26 cellular contexts compared by ENCODE assay signal in the genomic region with DNA sequence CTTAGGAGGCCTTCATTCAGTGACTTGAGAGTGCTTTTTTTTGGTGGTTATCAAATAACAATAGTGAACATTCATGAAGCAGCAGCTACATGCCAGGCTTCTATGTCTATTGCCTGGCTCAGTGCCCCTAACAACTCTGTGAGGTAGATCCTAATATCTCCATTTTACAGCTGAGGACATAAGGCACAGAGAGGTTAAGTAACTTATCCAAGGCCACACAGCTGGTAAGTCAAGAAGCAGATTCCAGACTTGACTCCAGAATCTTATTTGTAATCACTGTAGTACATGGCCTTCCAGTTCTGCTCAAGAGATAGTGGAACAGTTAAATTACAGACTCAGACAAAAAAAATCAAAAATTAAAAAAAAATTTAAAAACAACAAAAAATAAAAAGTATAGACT. TPM values are rescaled to one million over a fixed set of nuclear protein-coding genes. Genes with fewer than 3 reads are reported as not detected.
DNase-seq lines count a peak whose midpoint lies in the region; ATAC-seq, FAIRE-seq and TF ChIP-seq lines count a peak whose summit lies in the region.
"Had no signal": no experiment of that assay in that cellular context is flagged by ENCODE, and none has a peak within 500 bp of the region (broad histone marks: within the 10 kb centered on the region; RNA-seq: fewer than 3 reads in every experiment).

No MANE protein-coding gene starts in this region.

- no peak overlapping the region for H3K4ac ChIP-seq in H1 (replicated peaks; ENCODE audit: insufficient read length, low read depth, low read length)

- H4K20me1 ChIP-seq in K562 (replicated peaks; ENCODE audit: control insufficient read depth, insufficient read depth, low read length) (no peaks in the 10 kb centered on the region), H1 (replicated peaks in 1 of 2; ENCODE audit: control insufficient read depth in 1 of 2, insufficient read depth in 2 of 2, low read length in 2 of 2) (peaks cover 0 to 2% of the 10 kb centered on the region in 2 experiments)
- H4K20me1 ChIP-seq: BLaER1 had no signal

- no peak overlapping the region for H3K18ac ChIP-seq in H1 (ENCODE audit: extremely low read depth, low read length)

- no peak overlapping the region for H3K4me3 Mint-ChIP-seq in CD14-positive monocyte
- H3K4me3 Mint-ChIP-seq in stimulated activated naive B cell treated with anti-CD40 and anti-IgM and Interleukin-4, amounts not matched to agents 10 μg/mL and 1 μg/mL and 100 μg/mL, for 72 hours: no peak overlapping the region
- H3K4me3 Mint-ChIP-seq: CD4-positive, alpha-beta T cell; CD8-positive, alpha-beta T cell had no signal

- H3K4me2 ChIP-seq in K562 (ENCODE audit: insufficient read depth, low read length) (no peak overlapping the region), H1 (ENCODE audit: insufficient read depth in 1 of 2, low read depth in 2 of 2, low read length in 2 of 2) (no peak overlapping the region)
- H3K4me2 ChIP-seq: BLaER1 had no signal

- no peaks in the 10 kb centered on the region for H3K9me3 ChIP-seq in HEK293 (ENCODE audit: control insufficient read depth, insufficient read depth, low read depth, low read length)
- no peaks in the 10 kb centered on the region for H3K9me3 ChIP-seq in K562 (replicated peaks; ENCODE audit: control insufficient read depth, insufficient read depth, low read depth, low read length)
- H3K9me3 ChIP-seq in H1 (ENCODE audit: insufficient read depth in 2 of 2, low read depth in 1 of 2, low read length in 1 of 2): no peaks in the 10 kb centered on the region
- H3K9me3 ChIP-seq: BE2C, Caco-2 had no signal

- POLR2A ChIA-PET in HEK293 (lab: Yijun Ruan, JAX): interaction anchor here (1.2 to 1.3 kb wide), 2 partner anchors 10 to 257 kb away, joined by 3 read pairs; a partner anchor contains a TSS
- POLR2A ChIA-PET in K562 (lab: Yijun Ruan, JAX): interaction anchor here (0.5 kb wide), 1 partner anchor 386 kb away, joined by 3 read pairs; no protein-coding TSS in a partner anchor
- POLR2A ChIA-PET in H1 (lab: Charles Lee; ENCODE audit: partially characterized antibody): no interaction called here

- no peaks in the 10 kb centered on the region for H3K9me1 ChIP-seq in K562 (ENCODE audit: control insufficient read depth, insufficient read depth, low read length)

- H3K4me1 ChIP-seq in HEK293 (ENCODE audit: control insufficient read depth, insufficient read depth, low read length) (no peaks in the 10 kb centered on the region), K562 (replicated peaks in 1 of 2; ENCODE audit: control insufficient read depth in 2 of 2, insufficient read depth in 2 of 2, low read length in 2 of 2) (peaks cover 7 to 17% of the 10 kb centered on the region in 2 experiments; a peak in 3 of 5 replicates), H1 (replicated peaks in 1 of 4; ENCODE audit: control insufficient read depth in 3 of 4, insufficient read depth in 4 of 4, low read length in 3 of 4) (no peaks in the 10 kb centered on the region)
- H3K4me1 ChIP-seq: BE2C, BLaER1 had no signal

- H3K4me1 Mint-ChIP-seq in CD14-positive monocyte: peaks cover 7% of the 10 kb centered on the region
- H3K4me1 Mint-ChIP-seq in stimulated activated naive B cell treated with anti-CD40 and anti-IgM and Interleukin-4, amounts not matched to agents 10 μg/mL and 1 μg/mL and 100 μg/mL, for 72 hours: peaks cover 0 to 1% of the 10 kb centered on the region in 2 donors

- no peaks in the 10 kb centered on the region; the same call in 1 of the 2 replicates for H3K23me2 ChIP-seq in H1 (ENCODE audit: low read depth, low read length)

- FAIRE-seq in K562 (lab: Jason Lieb, UNC): no peak
- no peak for FAIRE-seq in H1 (lab: Jason Lieb, UNC)
- FAIRE-seq: A204.1, D721Med, G401.6, GM12891, GM19239 had no signal

- H3K27ac Mint-ChIP-seq in CD14-positive monocyte: peak overlapping the region in 4 of 7 donors; percentile 21 to 98 (median 88)
- H3K27ac Mint-ChIP-seq in stimulated activated naive B cell treated with anti-CD40 and anti-IgM and Interleukin-4, amounts not matched to agents 10 μg/mL and 1 μg/mL and 100 μg/mL, for 72 hours: no peak overlapping the region
- H3K27ac Mint-ChIP-seq: CD4-positive, alpha-beta T cell; CD8-positive, alpha-beta T cell had no signal

- H3K9me3 Mint-ChIP-seq in CD14-positive monocyte: peaks cover 0 to 17% (median 0%) of the 10 kb centered on the region in 7 donors
- peaks cover 4 to 7% of the 10 kb centered on the region in 2 donors for H3K9me3 Mint-ChIP-seq in stimulated activated naive B cell treated with anti-CD40 and anti-IgM and Interleukin-4, amounts not matched to agents 10 μg/mL and 1 μg/mL and 100 μg/mL, for 72 hours
- H3K9me3 Mint-ChIP-seq: CD4-positive, alpha-beta T cell had no signal

- no peaks in the 10 kb centered on the region for H3K79me1 ChIP-seq in H1 (ENCODE audit: low read depth, low read length)

- H3K14ac ChIP-seq in H1 (ENCODE audit: insufficient read length): no peak overlapping the region

- H3K36me3 Mint-ChIP-seq in CD14-positive monocyte: peaks cover 56 to 90% of the 10 kb centered on the region in 2 donors
- H3K36me3 Mint-ChIP-seq in stimulated activated naive B cell treated with anti-CD40 and anti-IgM and Interleukin-4, amounts not matched to agents 10 μg/mL and 1 μg/mL and 100 μg/mL, for 72 hours: peaks cover 66 to 82% of the 10 kb centered on the region in 2 donors

- in situ Hi-C loops in K562 (cut with MboI): no loop called here

- H3K27me3 Mint-ChIP-seq in CD14-positive monocyte (ENCODE audit: low read depth in 3 of 3): no peaks in the 10 kb centered on the region
- H3K27me3 Mint-ChIP-seq in stimulated activated naive B cell treated with anti-CD40 and anti-IgM and Interleukin-4, amounts not matched to agents 10 μg/mL and 1 μg/mL and 100 μg/mL, for 72 hours: no peaks in the 10 kb centered on the region
- H3K27me3 Mint-ChIP-seq: CD4-positive, alpha-beta T cell had no signal

- H3K56ac ChIP-seq in H1 (replicated peaks; ENCODE audit: insufficient read length, low read depth, low read length): no peak overlapping the region

- no peak for TF ChIP-seq CTCF in CD14-positive monocyte (IDR thresholded peaks at IDR 0.05)
- no peak for TF ChIP-seq CTCF in HEK293 (tag by site-specific recombination; IDR thresholded peaks at IDR 0.05)
- no peak for TF ChIP-seq CTCF in K562 (IDR thresholded peaks at IDR 0.05 in 2 of 3, conservative IDR thresholded peaks at IDR 0.05 in 1 of 3; ENCODE audit: insufficient read depth in 2 of 3, low read depth in 1 of 3, low read length in 3 of 3)
- no peak for TF ChIP-seq CTCF in H1 (IDR thresholded peaks at IDR 0.05; ENCODE audit: control extremely low read depth in 1 of 3, insufficient read depth in 1 of 3, low read depth in 1 of 3, low read length in 3 of 3)

- TF ChIP-seq RAD21 in K562 (CRISPR knock-in tag; conservative IDR thresholded peaks at IDR 0.05 in 1 of 2, IDR thresholded peaks at IDR 0.05 in 1 of 2): no peak
- no peak for TF ChIP-seq RAD21 in H1 (IDR thresholded peaks at IDR 0.05 in 1 of 2, conservative IDR thresholded peaks at IDR 0.05 in 1 of 2; ENCODE audit: low read depth in 2 of 2, low read length in 2 of 2)

- H4K91ac ChIP-seq in H1 (replicated peaks; ENCODE audit: insufficient read length, low read length): no peak overlapping the region

- H4K5ac ChIP-seq in H1 (ENCODE audit: insufficient read length, low read depth, low read length): no peak overlapping the region

- no TSS peak for BruUV-seq in K562 (replicated peaks; lab: Mats Ljungman, UMichigan)

- H3K27ac ChIP-seq in HEK293 (ENCODE audit: extremely low read depth, low read depth, low read length) (no peak overlapping the region), K562 (ENCODE audit: extremely low read depth, low read depth, low read length) (no peak overlapping the region), H1 (ENCODE audit: low read depth, low read length) (no peak overlapping the region)
- H3K27ac ChIP-seq: BLaER1 had no signal

- H3K36me3 ChIP-seq in HEK293 (ENCODE audit: control insufficient read depth in 2 of 2, insufficient read depth in 1 of 2, low read length in 2 of 2): peaks cover 40 to 81% of the 10 kb centered on the region in 2 experiments
- peaks cover 8% of the 10 kb centered on the region; the same call in 1 of the 3 replicates for H3K36me3 ChIP-seq in K562 (ENCODE audit: control insufficient read depth, insufficient read depth, low read length)
- peaks cover 0 to 4% (median 1%) of the 10 kb centered on the region in 4 experiments; a peak in 4 of 8 replicates for H3K36me3 ChIP-seq in H1 (ENCODE audit: control insufficient read depth in 2 of 4, insufficient read depth in 4 of 4, low read length in 3 of 4)
- H3K36me3 ChIP-seq: BE2C had no signal

- no peaks in the 10 kb centered on the region for H3K79me2 ChIP-seq in K562 (ENCODE audit: control insufficient read depth, insufficient read depth, low read length)
- H3K79me2 ChIP-seq in H1 (ENCODE audit: control insufficient read depth in 1 of 2, insufficient read depth in 2 of 2, low read length in 2 of 2): no peaks in the 10 kb centered on the region

- H2BK15ac ChIP-seq in H1 (ENCODE audit: low read length): no peak overlapping the region

- DNase-seq in CD14-positive monocyte (ENCODE audit: low spot score) (no peak), K562 (ENCODE audit: extremely low read depth in 1 of 4, low spot score in 3 of 4) (no peak), H1 (ENCODE audit: low read depth in 1 of 2, low spot score in 2 of 2) (no peak), cerebellum (ENCODE audit: low spot score) (no peak)
- no peak for DNase-seq in stimulated activated naive B cell treated with anti-CD40 and anti-IgM and Interleukin-4, amounts not matched to agents 10 μg/mL and 1 μg/mL and 100 μg/mL, for 72 hours
- DNase-seq: 8988T; ACHN; BE2C; C1 segment of cervical spinal cord; Caco-2; Calu3; CD4-positive, alpha-beta T cell; CD8-positive, alpha-beta T cell; DMS79 treated with DMSO at 0.1 percent for 48 hours; GF-D8 had no signal

- TF ChIP-seq EP300 in K562 (IDR thresholded peaks at IDR 0.05; ENCODE audit: low read length): no peak
- no peak for TF ChIP-seq EP300 in H1 (IDR thresholded peaks at IDR 0.05; ENCODE audit: borderline replicate concordance in 1 of 2, low read depth in 2 of 2, low read length in 2 of 2)

- CTCF ChIA-PET in HEK293 (lab: Yijun Ruan, JAX) (interaction anchor here (1.6 kb wide), 1 partner anchor 43 kb away, joined by 3 read pairs; no protein-coding TSS in a partner anchor), K562 (lab: Yijun Ruan, JAX; ENCODE audit: low intra/inter-chr PET ratio) (no interaction called here), H1 (lab: Charles Lee; ENCODE audit: partially characterized antibody) (interaction anchor here (0.9 to 1.5 kb wide), 4 partner anchors 9 to 26 kb away, joined by 3 to 6 read pairs (median 3); no protein-coding TSS in a partner anchor)

- ATAC-seq in K562: no peak
- ATAC-seq in GM18498 (IDR thresholded peaks at IDR 0.05; ENCODE audit: unreplicated experiment): no peak
- ATAC-seq in GM18502 (IDR thresholded peaks at IDR 0.05; ENCODE audit: poor library complexity, unreplicated experiment): no peak
- no peak for ATAC-seq in stimulated activated naive B cell treated with anti-CD40 and anti-IgM and Interleukin-4, amounts not matched to agents 10 μg/mL and 1 μg/mL and 100 μg/mL, for 72 hours (replicated peaks)
- ATAC-seq: CD8-positive, alpha-beta T cell had no signal

- H3K27me3 ChIP-seq in K562 (ENCODE audit: control insufficient read depth in 2 of 2, insufficient read depth in 2 of 2, low read length in 2 of 2) (no peaks in the 10 kb centered on the region), H1 (replicated peaks in 1 of 4; ENCODE audit: control insufficient read depth in 3 of 4, extremely low read depth in 1 of 4, insufficient read depth in 3 of 4, low read length in 3 of 4) (no peaks in the 10 kb centered on the region)
- H3K27me3 ChIP-seq: BE2C, BLaER1 had no signal

- H4K8ac ChIP-seq in H1 (ENCODE audit: extremely low read depth, insufficient read depth, low read length): no peak overlapping the region

- H3K9ac ChIP-seq in K562 (ENCODE audit: insufficient read depth in 1 of 2, low read depth in 2 of 2, low read length in 2 of 2): no peak overlapping the region
- no peak overlapping the region for H3K9ac ChIP-seq in H1 (replicated peaks in 1 of 4; ENCODE audit: extremely low read depth in 1 of 4, low read depth in 3 of 4, low read length in 3 of 4)
- H3K9ac ChIP-seq: BLaER1 had no signal

- H3K23ac ChIP-seq in H1 (ENCODE audit: insufficient read length): no peak overlapping the region

- no peak overlapping the region for H2BK5ac ChIP-seq in H1 (ENCODE audit: low read depth, low read length)

- H2AK5ac ChIP-seq in H1 (ENCODE audit: low read depth, low read length): no peak overlapping the region

- H3K4me3 ChIP-seq in HEK293 (ENCODE audit: low read depth, low read length): no peak overlapping the region
- no peak overlapping the region for H3K4me3 ChIP-seq in K562
- H3K4me3 ChIP-seq in H1 (ENCODE audit: extremely low read depth in 1 of 4, insufficient read depth in 2 of 4, low read depth in 3 of 4, low read length in 4 of 4): no peak overlapping the region
- H3K4me3 ChIP-seq: BLaER1 had no signal

- H2AFZ ChIP-seq in K562 (ENCODE audit: low read depth, low read length): no peak overlapping the region
- H2AFZ ChIP-seq in H1 (ENCODE audit: low read length): no peak overlapping the region

- no peak overlapping the region for H2BK120ac ChIP-seq in H1 (replicated peaks; ENCODE audit: low read depth, low read length)

- intact Hi-C loops in CD14-positive monocyte (cut with micrococcal nuclease): no loop called here
- intact Hi-C loops in K562 (cut with micrococcal nuclease): no loop called here

- no peak overlapping the region for H2BK12ac ChIP-seq in H1 (ENCODE audit: low read depth, low read length)

- no peak for TF ChIP-seq POLR2A in K562 (conservative IDR thresholded peaks at IDR 0.05)
- no peak for TF ChIP-seq POLR2A in H1 (IDR thresholded peaks at IDR 0.05; ENCODE audit: control extremely low read depth in 1 of 2, low read depth in 2 of 2, low read length in 2 of 2)

- H2BK20ac ChIP-seq in H1 (ENCODE audit: low read length): no peak overlapping the region

RNA-seq across cellular contexts. Expression of a gene that starts 26.8 kb away (rescaled TPM):
- under 1 TPM; 0.17 to 0.50 TPM for polyA plus RNA-seq in CD14-positive monocyte
- total RNA-seq in K562 (2011; cell fraction: chromatin; rRNA removed; ENCODE audit: low replicate concordance): not detected in 2 replicates
- total RNA-seq in K562 (2011; cell fraction: nucleolus; rRNA removed): not detected in 2 replicates
- not detected in 2 replicates for total RNA-seq in K562 (2011; cell fraction: nucleoplasm; rRNA removed)
- total RNA-seq in K562 (2014; rRNA removed): not detected in 2 replicates
- total RNA-seq in K562 (2014; rRNA removed; fragmentation: Illumina TruSeq; extraction: Trizol): not detected in 2 replicates
- total RNA-seq in K562 (2015; rRNA removed; fragmentation: Illumina TruSeq; extraction: Trizol): 0.14 and 0.15 TPM in 2 replicates
- 0.09 and 0.11 TPM in 2 replicates for total RNA-seq in K562 (2021)
- polyA plus RNA-seq in K562 (2011; rRNA removed): 0.47 TPM in 1 of 2 replicates, not detected in the other
- polyA plus RNA-seq in K562 (2011; cell fraction: cytosol; rRNA removed): 0.22 and 0.62 TPM in 2 replicates
- 0.10 and 0.70 TPM in 2 replicates for polyA plus RNA-seq in K562 (2011; cell fraction: nucleus; rRNA removed)
- 0.13 and 0.30 TPM in 2 replicates for polyA plus RNA-seq in K562 (2012)
- not detected in 2 replicates for polyA plus RNA-seq in K562 (2014; fragmentation: Illumina TruSeq; extraction: Trizol)
- polyA plus RNA-seq in K562 (2014; fragmentation: Nextera tagmentation; extraction: Ambion mirVana): under 1 TPM; 0.06 TPM
- polyA plus RNA-seq in K562 (2014; rRNA removed): 0.08 and 0.17 TPM in 2 replicates
- polyA minus RNA-seq in K562 (2011; rRNA and poly(A)+ RNA removed): 0.18 TPM in 1 of 2 replicates, not detected in the other
- polyA minus RNA-seq in K562 (2011; cell fraction: cytosol; rRNA and poly(A)+ RNA removed): not detected in 2 replicates
- polyA minus RNA-seq in K562 (2011; cell fraction: nucleus; rRNA and poly(A)+ RNA removed): 0.33 TPM in 1 of 2 replicates, not detected in the other
- total RNA-seq in H1 (2021; fragmentation: NEBNext Ultra II Directional; extraction: Animal tissue kit (Norgen Biotek cat#: 25700)): not detected in 2 replicates
- polyA plus RNA-seq in H1 (2011; rRNA removed): 0.08 and 0.09 TPM in 2 replicates
- polyA plus RNA-seq in H1 (2011; cell fraction: cytosol; rRNA removed): 0.09 TPM
- 0.06 TPM for polyA plus RNA-seq in H1 (2011; cell fraction: nucleus; rRNA removed)
- polyA plus RNA-seq in H1 (2012, experiment 1 of 2): 0.13 to 0.28 TPM in 2 of 4 replicates, not detected in the others
- polyA plus RNA-seq in H1 (2012, experiment 2 of 2): 0.09 TPM
- polyA plus RNA-seq in H1 (2013, experiment 1 of 2): 0.06 TPM
- polyA plus RNA-seq in H1 (2013, experiment 2 of 2): 0.06 TPM
- polyA minus RNA-seq in H1 (2011; rRNA and poly(A)+ RNA removed): not detected in 2 replicates
- polyA minus RNA-seq in H1 (2011; cell fraction: cytosol; rRNA and poly(A)+ RNA removed): not detected
- not detected for polyA minus RNA-seq in H1 (2011; cell fraction: nucleus; rRNA and poly(A)+ RNA removed)
- total RNA-seq in cerebellum: 0.45 TPM
- total RNA-seq: A673; Caco-2; Calu3; CD4-positive, alpha-beta T cell; CD8-positive, alpha-beta T cell had no signal
- polyA plus RNA-seq: AG04450 had no signal

RNA-seq across cellular contexts. Expression of a gene that starts 44.7 kb away (rescaled TPM):
- polyA plus RNA-seq in CD14-positive monocyte (not detected), K562 (2011; rRNA removed) (0.60 and 0.95 TPM in 2 replicates), K562 (2014; fragmentation: Illumina TruSeq; extraction: Trizol) (0.21 and 0.43 TPM in 2 replicates), K562 (2014; fragmentation: Nextera tagmentation; extraction: Ambion mirVana) (under 1 TPM in 1 of 2 experiments, not detected in 1; 0.03 TPM), K562 (2014; rRNA removed) (0.58 and 0.90 TPM in 2 replicates), H1 (2011; rRNA removed) (1.3 and 2.4 TPM in 2 replicates)
- total RNA-seq in K562 (2011; cell fraction: chromatin; rRNA removed; ENCODE audit: low replicate concordance): 0.86 and 1.9 TPM in 2 replicates
- 1.3 and 1.6 TPM in 2 replicates for total RNA-seq in K562 (2011; cell fraction: nucleolus; rRNA removed)
- total RNA-seq in K562 (2011; cell fraction: nucleoplasm; rRNA removed): 1.5 and 1.6 TPM in 2 replicates
- total RNA-seq in K562 (2014; rRNA removed) (1.2 and 1.3 TPM in 2 replicates), K562 (2014; rRNA removed; fragmentation: Illumina TruSeq; extraction: Trizol) (0.22 TPM in 1 of 2 replicates, not detected in the other), K562 (2015; rRNA removed; fragmentation: Illumina TruSeq; extraction: Trizol) (0.19 TPM in 1 of 2 replicates, not detected in the other), K562 (2021) (0.56 and 0.71 TPM in 2 replicates), cerebellum (1.1 TPM)
- polyA plus RNA-seq in K562 (2011; cell fraction: cytosol; rRNA removed): 0.80 and 1.6 TPM in 2 replicates
- polyA plus RNA-seq in K562 (2011; cell fraction: nucleus; rRNA removed): 1.0 and 2.1 TPM in 2 replicates
- 0.55 and 0.86 TPM in 2 replicates for polyA plus RNA-seq in K562 (2012)
- polyA minus RNA-seq in K562 (2011; rRNA and poly(A)+ RNA removed): 0.15 and 0.35 TPM in 2 replicates
- polyA minus RNA-seq in K562 (2011; cell fraction: cytosol; rRNA and poly(A)+ RNA removed): 1.0 TPM in 1 of 2 replicates, not detected in the other
- polyA minus RNA-seq in K562 (2011; cell fraction: nucleus; rRNA and poly(A)+ RNA removed): 0.22 TPM in 1 of 2 replicates, not detected in the other
- 2.8 and 3.2 TPM in 2 replicates for total RNA-seq in H1 (2021; fragmentation: NEBNext Ultra II Directional; extraction: Animal tissue kit (Norgen Biotek cat#: 25700))
- polyA plus RNA-seq in H1 (2011; cell fraction: cytosol; rRNA removed): 2.7 TPM
- polyA plus RNA-seq in H1 (2011; cell fraction: nucleus; rRNA removed): 3.0 TPM
- 0.50 to 1.9 TPM (median 1.8 TPM) in 4 replicates for polyA plus RNA-seq in H1 (2012, experiment 1 of 2)
- 2.0 TPM for polyA plus RNA-seq in H1 (2012, experiment 2 of 2)
- 3.0 TPM for polyA plus RNA-seq in H1 (2013, experiment 1 of 2)
- 2.4 TPM for polyA plus RNA-seq in H1 (2013, experiment 2 of 2)
- polyA minus RNA-seq in H1 (2011; rRNA and poly(A)+ RNA removed): 0.41 and 0.50 TPM in 2 replicates
- polyA minus RNA-seq in H1 (2011; cell fraction: cytosol; rRNA and poly(A)+ RNA removed): 1.0 TPM
- 1.00 TPM for polyA minus RNA-seq in H1 (2011; cell fraction: nucleus; rRNA and poly(A)+ RNA removed)
- total RNA-seq: CD4-positive, alpha-beta T cell; CD8-positive, alpha-beta T cell had no signal
- polyA plus RNA-seq: AG04450 had no signal

RNA-seq across cellular contexts. Expression of a gene that starts 44.8 kb away (rescaled TPM):
- polyA plus RNA-seq in CD14-positive monocyte: under 1 TPM; 0.59 to 0.69 TPM
- 37.2 and 76.7 TPM in 2 replicates for total RNA-seq in K562 (2011; cell fraction: chromatin; rRNA removed; ENCODE audit: low replicate concordance)
- 24.3 TPM in 2 replicates for total RNA-seq in K562 (2011; cell fraction: nucleolus; rRNA removed)
- 26.7 and 28.1 TPM in 2 replicates for total RNA-seq in K562 (2011; cell fraction: nucleoplasm; rRNA removed)
- total RNA-seq in K562 (2014; rRNA removed): 7.9 and 8.6 TPM in 2 replicates
- total RNA-seq in K562 (2014; rRNA removed; fragmentation: Illumina TruSeq; extraction: Trizol): 6.7 and 6.8 TPM in 2 replicates
- 4.2 and 5.2 TPM in 2 replicates for total RNA-seq in K562 (2015; rRNA removed; fragmentation: Illumina TruSeq; extraction: Trizol)
- total RNA-seq in K562 (2021): 24.8 and 29.4 TPM in 2 replicates
- polyA plus RNA-seq in K562 (2011; rRNA removed): 9.5 and 11.1 TPM in 2 replicates
- 4.4 and 6.2 TPM in 2 replicates for polyA plus RNA-seq in K562 (2011; cell fraction: cytosol; rRNA removed)
- polyA plus RNA-seq in K562 (2011; cell fraction: nucleus; rRNA removed): 9.6 and 10.2 TPM in 2 replicates
- polyA plus RNA-seq in K562 (2012): 15.2 and 27.5 TPM in 2 replicates
- 18.4 and 24.5 TPM in 2 replicates for polyA plus RNA-seq in K562 (2014; fragmentation: Illumina TruSeq; extraction: Trizol)
- under 1 TPM; 0.52 to 0.96 TPM for polyA plus RNA-seq in K562 (2014; fragmentation: Nextera tagmentation; extraction: Ambion mirVana)
- polyA plus RNA-seq in K562 (2014; rRNA removed): 7.4 and 12.7 TPM in 2 replicates
- 16.3 and 17.7 TPM in 2 replicates for polyA minus RNA-seq in K562 (2011; rRNA and poly(A)+ RNA removed)
- 11.7 and 21.8 TPM in 2 replicates for polyA minus RNA-seq in K562 (2011; cell fraction: cytosol; rRNA and poly(A)+ RNA removed)
- polyA minus RNA-seq in K562 (2011; cell fraction: nucleus; rRNA and poly(A)+ RNA removed): 5.0 and 5.4 TPM in 2 replicates
- 46.8 and 49.8 TPM in 2 replicates for total RNA-seq in H1 (2021; fragmentation: NEBNext Ultra II Directional; extraction: Animal tissue kit (Norgen Biotek cat#: 25700))
- 12.3 and 22.4 TPM in 2 replicates for polyA plus RNA-seq in H1 (2011; rRNA removed)
- polyA plus RNA-seq in H1 (2011; cell fraction: cytosol; rRNA removed): 11.8 TPM
- polyA plus RNA-seq in H1 (2011; cell fraction: nucleus; rRNA removed): 25.0 TPM
- 37.1 to 48.7 TPM (median 42.2 TPM) in 4 replicates for polyA plus RNA-seq in H1 (2012, experiment 1 of 2)
- polyA plus RNA-seq in H1 (2012, experiment 2 of 2): 29.4 TPM
- polyA plus RNA-seq in H1 (2013, experiment 1 of 2): 22.0 TPM
- 21.6 TPM for polyA plus RNA-seq in H1 (2013, experiment 2 of 2)
- 27.3 and 30.2 TPM in 2 replicates for polyA minus RNA-seq in H1 (2011; rRNA and poly(A)+ RNA removed)
- polyA minus RNA-seq in H1 (2011; cell fraction: cytosol; rRNA and poly(A)+ RNA removed): 26.7 TPM
- 19.4 TPM for polyA minus RNA-seq in H1 (2011; cell fraction: nucleus; rRNA and poly(A)+ RNA removed)
- total RNA-seq in cerebellum: 19.1 TPM

RNA-seq across cellular contexts. Expression of a gene that starts 50.7 kb away (rescaled TPM):
- polyA plus RNA-seq in CD14-positive monocyte: not detected
- total RNA-seq in K562 (2011; cell fraction: chromatin; rRNA removed; ENCODE audit: low replicate concordance): 2.7 and 12.8 TPM in 2 replicates
- total RNA-seq in K562 (2011; cell fraction: nucleolus; rRNA removed): 14.5 and 16.8 TPM in 2 replicates
- total RNA-seq in K562 (2011; cell fraction: nucleoplasm; rRNA removed): 5.2 and 5.7 TPM in 2 replicates
- 12.3 and 13.3 TPM in 2 replicates for total RNA-seq in K562 (2014; rRNA removed)
- 0.96 and 1.3 TPM in 2 replicates for total RNA-seq in K562 (2014; rRNA removed; fragmentation: Illumina TruSeq; extraction: Trizol)
- total RNA-seq in K562 (2015; rRNA removed; fragmentation: Illumina TruSeq; extraction: Trizol): 2.0 and 2.1 TPM in 2 replicates
- total RNA-seq in K562 (2021): 15.5 and 19.0 TPM in 2 replicates
- polyA plus RNA-seq in K562 (2011; rRNA removed): 3.1 and 6.0 TPM in 2 replicates
- polyA plus RNA-seq in K562 (2011; cell fraction: cytosol; rRNA removed): 4.1 and 21.2 TPM in 2 replicates
- polyA plus RNA-seq in K562 (2011; cell fraction: nucleus; rRNA removed): 7.5 and 31.6 TPM in 2 replicates
- polyA plus RNA-seq in K562 (2012): 14.4 and 19.7 TPM in 2 replicates
- polyA plus RNA-seq in K562 (2014; fragmentation: Illumina TruSeq; extraction: Trizol): 2.4 and 7.8 TPM in 2 replicates
- under 1 TPM; 0.31 to 0.34 TPM for polyA plus RNA-seq in K562 (2014; fragmentation: Nextera tagmentation; extraction: Ambion mirVana)
- 6.1 and 6.7 TPM in 2 replicates for polyA plus RNA-seq in K562 (2014; rRNA removed)
- polyA minus RNA-seq in K562 (2011; rRNA and poly(A)+ RNA removed): 0.96 and 2.0 TPM in 2 replicates
- polyA minus RNA-seq in K562 (2011; cell fraction: cytosol; rRNA and poly(A)+ RNA removed): 10.7 and 11.2 TPM in 2 replicates
- 4.7 and 8.8 TPM in 2 replicates for polyA minus RNA-seq in K562 (2011; cell fraction: nucleus; rRNA and poly(A)+ RNA removed)
- 1.5 and 1.6 TPM in 2 replicates for total RNA-seq in H1 (2021; fragmentation: NEBNext Ultra II Directional; extraction: Animal tissue kit (Norgen Biotek cat#: 25700))
- polyA plus RNA-seq in H1 (2011; rRNA removed): 1.4 and 3.4 TPM in 2 replicates
- polyA plus RNA-seq in H1 (2011; cell fraction: cytosol; rRNA removed): 1.2 TPM
- 2.1 TPM for polyA plus RNA-seq in H1 (2011; cell fraction: nucleus; rRNA removed)
- 0.57 to 1.4 TPM (median 1.0 TPM) in 4 replicates for polyA plus RNA-seq in H1 (2012, experiment 1 of 2)
- 0.75 TPM for polyA plus RNA-seq in H1 (2012, experiment 2 of 2)
- polyA plus RNA-seq in H1 (2013, experiment 1 of 2): 1.5 TPM
- polyA plus RNA-seq in H1 (2013, experiment 2 of 2): 1.8 TPM
- polyA minus RNA-seq in H1 (2011; rRNA and poly(A)+ RNA removed): 0.16 and 0.27 TPM in 2 replicates
- polyA minus RNA-seq in H1 (2011; cell fraction: cytosol; rRNA and poly(A)+ RNA removed): 0.88 TPM
- polyA minus RNA-seq in H1 (2011; cell fraction: nucleus; rRNA and poly(A)+ RNA removed): 0.70 TPM
- total RNA-seq in cerebellum: 0.27 TPM
- total RNA-seq: A673; Caco-2; Calu3; CD4-positive, alpha-beta T cell; CD8-positive, alpha-beta T cell had no signal
- polyA plus RNA-seq: AG04450 had no signal
